In genomic region chr1:18009061-18009728, GRCh38 we compare ENCODE assay signal across 16 cellular contexts.
"Had no signal": no experiment of that assay in that cellular context is flagged by ENCODE, and none has a peak within 500 bp of the region (broad histone marks: within the 10 kb centered on the region; RNA-seq: fewer than 3 reads in every experiment).

No MANE protein-coding gene starts in this region.

- H3K27me3 ChIP-seq: ovary had no signal

- H3K9me3 ChIP-seq: esophagus squamous epithelium, left ventricle myocardium inferior, ovary, suprapubic skin had no signal

- H3K36me3 ChIP-seq: esophagus squamous epithelium, left ventricle myocardium inferior, ovary, suprapubic skin had no signal

- H3K27ac ChIP-seq: esophagus squamous epithelium, hepatocyte, left ventricle myocardium inferior, ovary, suprapubic skin had no signal

- DNase-seq: activated B cell treated with CpG ODN at 0.5 μM for 24 hours; activated CD4-positive, alpha-beta T cell treated with anti-CD3 and anti-CD28 coated beads, Interleukin-2, amount 10 ng/mL, durations not matched to agents 24 days and 14 days; activated CD8-positive, alpha-beta memory T cell treated with anti-CD3 and anti-CD28 coated beads, Interleukin-2, amount 50 U/mL, for 4 hours; activated CD8-positive, alpha-beta T cell treated with anti-CD3 and anti-CD28 coated beads, Interleukin-2, amount 10 ng/mL, durations not matched to agents 7 days and 5 days; activated gamma-delta T cell; activated T-cell treated with anti-CD3 and anti-CD28 coated beads, Interleukin-2, amount 50 U/mL, for 72 hours; central memory CD4-positive, alpha-beta T cell; cortex of kidney; effector CD4-positive, alpha-beta T cell; esophagus squamous epithelium; left ventricle myocardium inferior; mesenchymal stem cell; ovary; trophoblast cell had no signal

- H3K4me3 ChIP-seq: esophagus squamous epithelium, hepatocyte, left ventricle myocardium inferior, ovary, suprapubic skin had no signal

- H3K4me1 ChIP-seq: esophagus squamous epithelium, left ventricle myocardium inferior, suprapubic skin had no signal
